In genomic region chr17:75877752-75878173, GRCh38 we compare ENCODE assay signal across 1 cellular context.
A peak's percentile ranks its signal among the peaks of the same experiment; 100 is the strongest.
TF ChIP-seq lines count a peak whose summit lies in the region.

No MANE protein-coding gene starts in this region.

TF ChIP-seq in HepG2, 621 proteins besides CTCF, POLR2A, EP300 and RAD21 (continued from another document and continues in another):
- TF ChIP-seq ZBTB33 (CRISPR knock-in tag; IDR thresholded peaks at IDR 0.05) (no peak; the same call in 1 of the 2 replicates), ZNF263 (CRISPR knock-in tag; IDR thresholded peaks at IDR 0.05) (peak; percentile 72), ZNF136 (CRISPR knock-in tag; IDR thresholded peaks at IDR 0.05; ENCODE audit: low read depth) (no peak), SNAI1 (CRISPR knock-in tag; IDR thresholded peaks at IDR 0.05; ENCODE audit: borderline replicate concordance) (no peak), ZBTB26 (CRISPR knock-in tag; IDR thresholded peaks at IDR 0.05; ENCODE audit: borderline replicate concordance) (no peak), ZSCAN5A (CRISPR knock-in tag; IDR thresholded peaks at IDR 0.05; ENCODE audit: borderline replicate concordance) (peak; percentile 37; the same call in 1 of the 2 replicates), KLF11 (CRISPR knock-in tag; IDR thresholded peaks at IDR 0.05) (no peak), MED8 (CRISPR knock-in tag; IDR thresholded peaks at IDR 0.05; ENCODE audit: insufficient replicate concordance) (peak; percentile 88), GPBP1L1 (CRISPR knock-in tag; IDR thresholded peaks at IDR 0.05) (no peak), ZNF280B (CRISPR knock-in tag; IDR thresholded peaks at IDR 0.05; ENCODE audit: borderline replicate concordance) (peak; percentile 12), NR1H2 (CRISPR knock-in tag; IDR thresholded peaks at IDR 0.05; ENCODE audit: borderline replicate concordance, low read depth) (no peak; the same call in 1 of the 2 replicates), GATAD1 (CRISPR knock-in tag; IDR thresholded peaks at IDR 0.05) (no peak), KLF15 (CRISPR knock-in tag; IDR thresholded peaks at IDR 0.05; ENCODE audit: borderline replicate concordance) (peak; percentile 71; the same call in 1 of the 2 replicates), IKZF4 (CRISPR knock-in tag; IDR thresholded peaks at IDR 0.05; ENCODE audit: borderline replicate concordance, low read depth, not compliant biosample characterization) (peak; percentile 14), ZNF761 (CRISPR knock-in tag; conservative IDR thresholded peaks at IDR 0.05) (no peak), ZNF552 (CRISPR knock-in tag; IDR thresholded peaks at IDR 0.05; ENCODE audit: borderline replicate concordance) (no peak), ZFYVE20 (CRISPR knock-in tag; IDR thresholded peaks at IDR 0.05; ENCODE audit: borderline replicate concordance, low read depth) (0 out of 2 replicates have a peak, but pooled peaks have one; percentile 68), ARNT (IDR thresholded peaks at IDR 0.05) (no peak), MAX (IDR thresholded peaks at IDR 0.05) (peak; percentile 86), ZNF556 (CRISPR knock-in tag; IDR thresholded peaks at IDR 0.05; ENCODE audit: borderline replicate concordance) (peak; percentile 86; the same call in 1 of the 2 replicates), ZBTB10 (CRISPR knock-in tag; IDR thresholded peaks at IDR 0.05; ENCODE audit: borderline replicate concordance) (peak; percentile 83)
- TF ChIP-seq, protein P1, sequence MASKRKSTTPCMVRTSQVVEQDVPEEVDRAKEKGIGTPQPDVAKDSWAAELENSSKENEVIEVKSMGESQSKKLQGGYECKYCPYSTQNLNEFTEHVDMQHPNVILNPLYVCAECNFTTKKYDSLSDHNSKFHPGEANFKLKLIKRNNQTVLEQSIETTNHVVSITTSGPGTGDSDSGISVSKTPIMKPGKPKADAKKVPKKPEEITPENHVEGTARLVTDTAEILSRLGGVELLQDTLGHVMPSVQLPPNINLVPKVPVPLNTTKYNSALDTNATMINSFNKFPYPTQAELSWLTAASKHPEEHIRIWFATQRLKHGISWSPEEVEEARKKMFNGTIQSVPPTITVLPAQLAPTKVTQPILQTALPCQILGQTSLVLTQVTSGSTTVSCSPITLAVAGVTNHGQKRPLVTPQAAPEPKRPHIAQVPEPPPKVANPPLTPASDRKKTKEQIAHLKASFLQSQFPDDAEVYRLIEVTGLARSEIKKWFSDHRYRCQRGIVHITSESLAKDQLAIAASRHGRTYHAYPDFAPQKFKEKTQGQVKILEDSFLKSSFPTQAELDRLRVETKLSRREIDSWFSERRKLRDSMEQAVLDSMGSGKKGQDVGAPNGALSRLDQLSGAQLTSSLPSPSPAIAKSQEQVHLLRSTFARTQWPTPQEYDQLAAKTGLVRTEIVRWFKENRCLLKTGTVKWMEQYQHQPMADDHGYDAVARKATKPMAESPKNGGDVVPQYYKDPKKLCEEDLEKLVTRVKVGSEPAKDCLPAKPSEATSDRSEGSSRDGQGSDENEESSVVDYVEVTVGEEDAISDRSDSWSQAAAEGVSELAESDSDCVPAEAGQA (IDR thresholded peaks at IDR 0.05; ENCODE audit: low read depth): no peak; the same call in 1 of the 2 replicates
- TF ChIP-seq, protein P1 (CRISPR knock-in tag; IDR thresholded peaks at IDR 0.05; ENCODE audit: borderline replicate concordance): peak; percentile 71; the same call in 1 of the 2 replicates
- TF ChIP-seq, protein P2, sequence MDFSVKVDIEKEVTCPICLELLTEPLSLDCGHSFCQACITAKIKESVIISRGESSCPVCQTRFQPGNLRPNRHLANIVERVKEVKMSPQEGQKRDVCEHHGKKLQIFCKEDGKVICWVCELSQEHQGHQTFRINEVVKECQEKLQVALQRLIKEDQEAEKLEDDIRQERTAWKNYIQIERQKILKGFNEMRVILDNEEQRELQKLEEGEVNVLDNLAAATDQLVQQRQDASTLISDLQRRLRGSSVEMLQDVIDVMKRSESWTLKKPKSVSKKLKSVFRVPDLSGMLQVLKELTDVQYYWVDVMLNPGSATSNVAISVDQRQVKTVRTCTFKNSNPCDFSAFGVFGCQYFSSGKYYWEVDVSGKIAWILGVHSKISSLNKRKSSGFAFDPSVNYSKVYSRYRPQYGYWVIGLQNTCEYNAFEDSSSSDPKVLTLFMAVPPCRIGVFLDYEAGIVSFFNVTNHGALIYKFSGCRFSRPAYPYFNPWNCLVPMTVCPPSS (IDR thresholded peaks at IDR 0.05): no peak
- TF ChIP-seq, protein P3, sequence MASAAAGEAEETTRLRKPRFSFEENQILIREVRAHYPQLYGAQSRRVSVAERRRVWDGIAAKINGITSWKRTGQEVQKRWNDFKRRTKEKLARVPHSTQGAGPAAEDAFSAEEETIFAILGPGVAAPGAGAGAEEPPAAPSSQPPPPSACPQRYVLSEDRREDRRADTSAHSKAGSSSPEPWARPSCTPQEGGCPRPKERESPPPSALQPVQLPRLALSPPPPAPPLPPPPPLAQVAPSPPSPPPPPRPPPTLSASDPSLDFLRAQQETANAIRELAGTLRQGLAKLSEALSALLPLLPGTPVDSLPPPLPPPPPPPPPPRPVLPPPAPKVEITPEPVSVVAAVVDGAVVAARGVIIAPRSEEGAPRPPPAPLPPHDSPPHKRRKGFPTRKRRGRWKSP (CRISPR knock-in tag; IDR thresholded peaks at IDR 0.05): peak; percentile 93
- TF ChIP-seq, protein P4, sequence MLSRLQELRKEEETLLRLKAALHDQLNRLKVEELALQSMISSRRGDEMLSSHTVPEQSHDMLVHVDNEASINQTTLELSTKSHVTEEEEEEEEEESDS (CRISPR knock-in tag; IDR thresholded peaks at IDR 0.05; ENCODE audit: borderline replicate concordance): no peak; the same call in 1 of the 2 replicates
